ENCODE assay signal across 8 cellular contexts in genomic region chr12:57430931-57431566, GRCh38. TPM values are rescaled to one million over a fixed set of nuclear protein-coding genes. Genes with fewer than 3 reads are reported as not detected.
A peak's percentile ranks its signal among the peaks of the same experiment; 100 is the strongest.
DNase-seq lines count a peak whose midpoint lies in the region; ATAC-seq and TF ChIP-seq lines count a peak whose summit lies in the region.

R3HDM2 (minus strand) TSS chr12:57431043; CDS start chr12:57310428, 120,615 bp downstream.

- no peaks in the 10 kb centered on the region for H3K9me3 Mint-ChIP-seq in activated naive CD4-positive, alpha-beta T cell treated with anti-CD3 and anti-CD28 coated beads, Interleukin-2, amount 10 ng/mL, durations not matched to agents 7 days and 5 days

- peak within 1 kb of the TSS; percentile 96 for H3K4me3 ChIP-seq in GM08714 (ENCODE audit: low read length)
- H3K4me3 ChIP-seq in SK-N-MC = peak within 1 kb of the TSS; percentile 98
- H3K4me3 ChIP-seq in gastroesophageal sphincter = peak within 1 kb of the TSS; percentile 84 to 87
- peak within 1 kb of the TSS; percentile 66 to 85 for H3K4me3 ChIP-seq in neutrophil (ENCODE audit: low read depth in 1 of 2, low read length in 1 of 2)

- H3K9ac ChIP-seq in SK-N-MC (ENCODE audit: insufficient read length) = peak within 1 kb of the TSS; percentile 89

- peak within 1 kb of the TSS; percentile 89 for H3K4me3 Mint-ChIP-seq in activated naive CD4-positive, alpha-beta T cell treated with anti-CD3 and anti-CD28 coated beads, Interleukin-2, amount 10 ng/mL, durations not matched to agents 7 days and 5 days

- H3K4me1 ChIP-seq in gastroesophageal sphincter (peaks cover 0 to 21% (median 5%) of the 10 kb centered on the region in 3 donors), neutrophil (ENCODE audit: control insufficient read depth in 1 of 2, insufficient read depth in 1 of 2, low read depth in 1 of 2, low read length in 1 of 2) (peaks cover 30% of the 10 kb centered on the region in 2 experiments)

- H3K36me3 ChIP-seq in SK-N-MC (ENCODE audit: insufficient read depth, low read length) (no peaks in the 10 kb centered on the region), gastroesophageal sphincter (no peaks in the 10 kb centered on the region), neutrophil (no peaks in the 10 kb centered on the region)

- ATAC-seq in HG02588 (IDR thresholded peaks at IDR 0.05; ENCODE audit: unreplicated experiment) (peak; percentile 90), gastroesophageal sphincter (peak; percentile 99)

- DNase-seq in NCI-H1048 (lab: John Stamatoyannopoulos, UW) (peak; percentile 81), SK-N-MC (ENCODE audit: low read depth, low spot score) (peak; percentile 73)
- DNase-seq in activated naive CD4-positive, alpha-beta T cell treated with anti-CD3 and anti-CD28 coated beads, Interleukin-2, amount 10 ng/mL, durations not matched to agents 7 days and 5 days = peak; percentile 97

- peaks cover 48% of the 10 kb centered on the region for H3K4me1 Mint-ChIP-seq in activated naive CD4-positive, alpha-beta T cell treated with anti-CD3 and anti-CD28 coated beads, Interleukin-2, amount 10 ng/mL, durations not matched to agents 7 days and 5 days

- H3K27me3 Mint-ChIP-seq in activated naive CD4-positive, alpha-beta T cell treated with anti-CD3 and anti-CD28 coated beads, Interleukin-2, amount 10 ng/mL, durations not matched to agents 7 days and 5 days = peaks cover 5% of the 10 kb centered on the region

- H3K9me3 ChIP-seq in SK-N-MC (ENCODE audit: low read depth, low read length) (no peaks in the 10 kb centered on the region), gastroesophageal sphincter (no peaks in the 10 kb centered on the region), neutrophil (no peaks in the 10 kb centered on the region)

- TF ChIP-seq POLR2A in gastroesophageal sphincter (IDR thresholded peaks at IDR 0.05) = peak; percentile 88 to 92

- CTCF ChIA-PET in activated naive CD4-positive, alpha-beta T cell treated with anti-CD3 and anti-CD28 coated beads, Interleukin-2, amount 10 ng/mL, durations not matched to agents 7 days and 5 days (lab: Charles Lee) = interaction anchor here (1.2 kb wide), 1 partner anchor 159 kb away, joined by 4 read pairs; no protein-coding TSS in a partner anchor

- H3K27me3 ChIP-seq in gastroesophageal sphincter (no peaks in the 10 kb centered on the region), neutrophil (no peaks in the 10 kb centered on the region)

- H3K27ac ChIP-seq in SK-N-MC (peak within 1 kb of the TSS; percentile 82), gastroesophageal sphincter (peak within 1 kb of the TSS; percentile 90 to 98 (median 98)), neutrophil (peak within 1 kb of the TSS; percentile 97)

- TF ChIP-seq CTCF in gastroesophageal sphincter (IDR thresholded peaks at IDR 0.05) = peak in 1 of 4 experiments; percentile 3
- peak; percentile 45 for TF ChIP-seq CTCF in neutrophil (IDR thresholded peaks at IDR 0.05)
- TF ChIP-seq CTCF in subcutaneous adipose tissue (IDR thresholded peaks at IDR 0.05; ENCODE audit: low read depth) = no peak

- peak within 1 kb of the TSS; percentile 98 for H3K27ac Mint-ChIP-seq in activated naive CD4-positive, alpha-beta T cell treated with anti-CD3 and anti-CD28 coated beads, Interleukin-2, amount 10 ng/mL, durations not matched to agents 7 days and 5 days

- TF ChIP-seq EP300 in gastroesophageal sphincter (IDR thresholded peaks at IDR 0.05) = no peak

- 4 to 6% methylated on average over 11 to 15 of the region's 41 CpGs for WGBS in gastroesophageal sphincter (ENCODE audit: low coverage in 1 of 2), 2 donors

- peaks cover 7% of the 10 kb centered on the region for H3K36me3 Mint-ChIP-seq in activated naive CD4-positive, alpha-beta T cell treated with anti-CD3 and anti-CD28 coated beads, Interleukin-2, amount 10 ng/mL, durations not matched to agents 7 days and 5 days

RNA-seq across cellular contexts. Expression of gene R3HDM2, which starts in this region (rescaled TPM):
- total RNA-seq in gastroesophageal sphincter (10 to 100 TPM; 38.0 to 60.1 (median 45.9) TPM), subcutaneous adipose tissue (10 to 100 TPM; 48.2 to 51.2 (median 48.7) TPM)

Comparison
In these comparisons a context has a peak if more than half of its experiments do, and no peak if none do; other contexts are left out.
1. Peak in every context shown above with its lines: DNase-seq, ATAC-seq, H3K4me3 ChIP-seq and H3K27ac ChIP-seq.